10 cellular contexts compared by ENCODE assay signal in genomic region chr1:59696421-59697115, GRCh38.
DNase-seq lines count a peak whose midpoint lies in the region; ATAC-seq and TF ChIP-seq lines count a peak whose summit lies in the region.
"Had no signal": no experiment of that assay in that cellular context is flagged by ENCODE, and none has a peak within 500 bp of the region (broad histone marks: within the 10 kb centered on the region; RNA-seq: fewer than 3 reads in every experiment).

No MANE protein-coding gene starts in this region.

- H3K27ac Mint-ChIP-seq in activated CD4-positive, alpha-beta T cell treated with anti-CD3 and anti-CD28 coated beads, Interleukin-2, amount 10 ng/mL, durations not matched to agents 7 days and 5 days: peak overlapping the region; percentile 72
- H3K27ac Mint-ChIP-seq in activated T-helper 1 cell treated with anti-CD3 and anti-CD28 coated beads, Interleukin-12 subunit alpha, Interleukin-12 subunit beta, Interleukin-2, Interleukin-4 antibody, amounts not matched to agents 30 ng/mL and 10 ng/mL and 1 ng/mL, durations not matched to agents 14 hours and 24 hours and 36 hours: peak overlapping the region; percentile 78

- H3K27ac ChIP-seq in spleen (peak overlapping the region in 7 of 8 donors; percentile 52 to 86 (median 67)), foreskin keratinocyte (no peak overlapping the region)
- H3K27ac ChIP-seq: A549 had no signal

- no peak for TF ChIP-seq POLR2A in spleen (IDR thresholded peaks at IDR 0.05)

- 54 to 68% (median 61%) methylated on average over 8 of the region's 8 CpGs for WGBS in spleen, 5 donors

- H3K27me3 Mint-ChIP-seq in activated CD4-positive, alpha-beta T cell treated with anti-CD3 and anti-CD28 coated beads, Interleukin-2, amount 10 ng/mL, durations not matched to agents 7 days and 5 days: no peaks in the 10 kb centered on the region
- no peaks in the 10 kb centered on the region for H3K27me3 Mint-ChIP-seq in activated T-helper 1 cell treated with anti-CD3 and anti-CD28 coated beads, Interleukin-12 subunit alpha, Interleukin-12 subunit beta, Interleukin-2, Interleukin-4 antibody, amounts not matched to agents 30 ng/mL and 10 ng/mL and 1 ng/mL, durations not matched to agents 14 hours and 24 hours and 36 hours (ENCODE audit: insufficient read depth)

- ATAC-seq in HG03558 (IDR thresholded peaks at IDR 0.05; ENCODE audit: extremely low read depth, unreplicated experiment): peak; percentile 10
- no peak for ATAC-seq in foreskin keratinocyte
- ATAC-seq: A549, Right ventricle myocardium inferior had no signal

- in situ Hi-C loops in HAP-1 (cut with MboI; ENCODE audit: low sequenced_read_pairs): no loop called here

- H3K9me3 ChIP-seq in spleen (no peaks in the 10 kb centered on the region), HAP-1 (no peaks in the 10 kb centered on the region)
- H3K9me3 ChIP-seq: A549 had no signal

- H3K9me3 Mint-ChIP-seq in activated CD4-positive, alpha-beta T cell treated with anti-CD3 and anti-CD28 coated beads, Interleukin-2, amount 10 ng/mL, durations not matched to agents 7 days and 5 days: no peaks in the 10 kb centered on the region
- peaks cover 4% of the 10 kb centered on the region for H3K9me3 Mint-ChIP-seq in activated T-helper 1 cell treated with anti-CD3 and anti-CD28 coated beads, Interleukin-12 subunit alpha, Interleukin-12 subunit beta, Interleukin-2, Interleukin-4 antibody, amounts not matched to agents 30 ng/mL and 10 ng/mL and 1 ng/mL, durations not matched to agents 14 hours and 24 hours and 36 hours

- H3K27me3 ChIP-seq in spleen (replicated peaks in 1 of 7) (no peaks in the 10 kb centered on the region), HAP-1 (ENCODE audit: low read depth) (no peaks in the 10 kb centered on the region), foreskin keratinocyte (no peaks in the 10 kb centered on the region)

- DNase-seq in activated CD4-positive, alpha-beta T cell treated with anti-CD3 and anti-CD28 coated beads, Interleukin-2, amount 10 ng/mL, durations not matched to agents 7 days and 5 days: no peak
- DNase-seq in activated CD4-positive, alpha-beta T cell treated with anti-CD3 and anti-CD28 coated beads, Interleukin-2, amount 50 U/mL, for 4 hours: no peak
- no peak for DNase-seq in activated T-helper 1 cell treated with anti-CD3 and anti-CD28 coated beads, Interleukin-12 subunit alpha, Interleukin-12 subunit beta, Interleukin-2, Interleukin-4 antibody, amounts not matched to agents 30 ng/mL and 10 ng/mL and 1 ng/mL, durations not matched to agents 14 hours and 24 hours and 36 hours (ENCODE audit: low spot score)
- DNase-seq in spleen (no peak), NCI-H2196 treated with DMSO at 0.1 percent for 48 hours (lab: John Stamatoyannopoulos, UW; ENCODE audit: unreplicated experiment) (no peak), HAP-1 (ENCODE audit: low spot score in 2 of 2) (no peak), foreskin keratinocyte (no peak)

- no peaks in the 10 kb centered on the region for H3K36me3 Mint-ChIP-seq in activated CD4-positive, alpha-beta T cell treated with anti-CD3 and anti-CD28 coated beads, Interleukin-2, amount 10 ng/mL, durations not matched to agents 7 days and 5 days (ENCODE audit: low read depth)
- peaks cover 15% of the 10 kb centered on the region for H3K36me3 Mint-ChIP-seq in activated T-helper 1 cell treated with anti-CD3 and anti-CD28 coated beads, Interleukin-12 subunit alpha, Interleukin-12 subunit beta, Interleukin-2, Interleukin-4 antibody, amounts not matched to agents 30 ng/mL and 10 ng/mL and 1 ng/mL, durations not matched to agents 14 hours and 24 hours and 36 hours (ENCODE audit: low read depth)

- POLR2A ChIA-PET in activated CD4-positive, alpha-beta T cell treated with anti-CD3 and anti-CD28 coated beads, Interleukin-2, amount 10 ng/mL, durations not matched to agents 7 days and 5 days (lab: Charles Lee): no interaction called here

- H3K4me1 Mint-ChIP-seq in activated CD4-positive, alpha-beta T cell treated with anti-CD3 and anti-CD28 coated beads, Interleukin-2, amount 10 ng/mL, durations not matched to agents 7 days and 5 days: peaks cover 28% of the 10 kb centered on the region
- peaks cover 33% of the 10 kb centered on the region for H3K4me1 Mint-ChIP-seq in activated T-helper 1 cell treated with anti-CD3 and anti-CD28 coated beads, Interleukin-12 subunit alpha, Interleukin-12 subunit beta, Interleukin-2, Interleukin-4 antibody, amounts not matched to agents 30 ng/mL and 10 ng/mL and 1 ng/mL, durations not matched to agents 14 hours and 24 hours and 36 hours (ENCODE audit: low read depth)

- H3K4me3 ChIP-seq in spleen (peak overlapping the region in 4 of 8 donors; percentile 2 to 51 (median 12)), HAP-1 (no peak overlapping the region)
- H3K4me3 ChIP-seq: A549 had no signal

- peak overlapping the region; percentile 40 for H3K4me3 Mint-ChIP-seq in activated CD4-positive, alpha-beta T cell treated with anti-CD3 and anti-CD28 coated beads, Interleukin-2, amount 10 ng/mL, durations not matched to agents 7 days and 5 days
- H3K4me3 Mint-ChIP-seq in activated T-helper 1 cell treated with anti-CD3 and anti-CD28 coated beads, Interleukin-12 subunit alpha, Interleukin-12 subunit beta, Interleukin-2, Interleukin-4 antibody, amounts not matched to agents 30 ng/mL and 10 ng/mL and 1 ng/mL, durations not matched to agents 14 hours and 24 hours and 36 hours: peak overlapping the region; percentile 74

- H3K4me1 ChIP-seq in spleen: peaks cover 16 to 54% (median 31%) of the 10 kb centered on the region in 6 donors
- H3K4me1 ChIP-seq in HAP-1: peaks cover 3% of the 10 kb centered on the region
- H3K4me1 ChIP-seq in foreskin keratinocyte: peaks cover 6% of the 10 kb centered on the region

- H3K36me3 ChIP-seq in spleen: no peaks in the 10 kb centered on the region
- no peaks in the 10 kb centered on the region for H3K36me3 ChIP-seq in HAP-1 (replicated peaks)

- CTCF ChIA-PET in activated CD4-positive, alpha-beta T cell treated with anti-CD3 and anti-CD28 coated beads, Interleukin-2, amount 10 ng/mL, durations not matched to agents 7 days and 5 days (lab: Charles Lee): no interaction called here

- TF ChIP-seq CTCF in spleen (IDR thresholded peaks at IDR 0.05 in 8 of 11, conservative IDR thresholded peaks at IDR 0.05 in 3 of 11): no peak
- TF ChIP-seq CTCF in foreskin keratinocyte (conservative IDR thresholded peaks at IDR 0.05): no peak

- intact Hi-C loops in activated T-helper 1 cell treated with anti-CD3 and anti-CD28 coated beads, Interleukin-12 subunit alpha, Interleukin-12 subunit beta, Interleukin-2, Interleukin-4 antibody, amounts not matched to agents 30 ng/mL and 10 ng/mL and 1 ng/mL, durations not matched to agents 14 hours and 24 hours and 36 hours (cut with micrococcal nuclease): loop anchor here (1.0 to 10.0 kb wide), 7 partner anchors 219 to 1179 kb away; no protein-coding TSS in a partner anchor
- intact Hi-C loops in spleen (cut with DNase I; ENCODE audit: low total_unique reads): loop anchor here (5.0 kb wide), 1 partner anchor 954 kb away; no protein-coding TSS in a partner anchor
